22 cellular contexts compared by ENCODE assay signal in genomic region chr6:397604-398003, GRCh38. TPM values are rescaled to one million over a fixed set of nuclear protein-coding genes. Genes with fewer than 3 reads are reported as not detected.
A peak's percentile ranks its signal among the peaks of the same experiment; 100 is the strongest.
DNase-seq lines count a peak whose midpoint lies in the region; ATAC-seq, FAIRE-seq and TF ChIP-seq lines count a peak whose summit lies in the region.
"Had no signal": no experiment of that assay in that cellular context is flagged by ENCODE, and none has a peak within 500 bp of the region (broad histone marks: within the 10 kb centered on the region; RNA-seq: fewer than 3 reads in every experiment).

No MANE protein-coding gene starts in this region.

- peaks cover 8 to 10% of the 10 kb centered on the region in 2 donors for H3K4me1 ChIP-seq in naive thymus-derived CD4-positive, alpha-beta T cell (ENCODE audit: control insufficient read depth in 2 of 2, insufficient read depth in 2 of 2, low read length in 2 of 2)
- H3K4me1 ChIP-seq: foreskin keratinocyte, HAP-1 had no signal

- DNase-seq in activated CD8-positive, alpha-beta memory T cell treated with anti-CD3 and anti-CD28 coated beads for 24 hours: peak; percentile 59
- DNase-seq in activated CD8-positive, alpha-beta memory T cell treated with anti-CD3 and anti-CD28 coated beads, Interleukin-2, amount 50 U/mL, for 4 hours: no peak
- no peak for DNase-seq in GM12891 (ENCODE audit: insufficient read length, low spot score)
- no peak for DNase-seq in activated CD8-positive, alpha-beta T cell treated with anti-CD3 and anti-CD28 coated beads for 36 hours
- DNase-seq in naive thymus-derived CD4-positive, alpha-beta T cell: no peak
- no peak for DNase-seq in midbrain (lab: John Stamatoyannopoulos, UW)
- DNase-seq: caudate nucleus, DMS53, dorsolateral prefrontal cortex, foreskin keratinocyte, IMR-90, NCI-H2029 treated with DMSO at 0.1 percent for 48 hours, NCI-H510A, SW 1271, thyroid gland had no signal

- H3K27me3 Mint-ChIP-seq in activated CD8-positive, alpha-beta T cell treated with anti-CD3 and anti-CD28 coated beads for 36 hours: peaks cover 1% of the 10 kb centered on the region
- peaks cover 0 to 6% (median 3%) of the 10 kb centered on the region in 5 donors for H3K27me3 Mint-ChIP-seq in naive thymus-derived CD4-positive, alpha-beta T cell

- no peak for ATAC-seq in activated CD8-positive, alpha-beta T cell treated with anti-CD3 and anti-CD28 coated beads for 36 hours
- ATAC-seq in naive thymus-derived CD4-positive, alpha-beta T cell: no peak
- ATAC-seq in HG03439 (IDR thresholded peaks at IDR 0.05; ENCODE audit: unreplicated experiment) (no peak), HG03469 (IDR thresholded peaks at IDR 0.05; ENCODE audit: unreplicated experiment) (no peak)
- ATAC-seq: foreskin keratinocyte had no signal

- H3K27ac Mint-ChIP-seq in activated CD8-positive, alpha-beta T cell treated with anti-CD3 and anti-CD28 coated beads for 36 hours: peak overlapping the region; percentile 66
- peak overlapping the region in 5 of 9 donors; percentile 5 to 75 (median 36) for H3K27ac Mint-ChIP-seq in naive thymus-derived CD4-positive, alpha-beta T cell
- H3K27ac Mint-ChIP-seq: CD14-positive monocyte had no signal

- H3K36me3 Mint-ChIP-seq in activated CD8-positive, alpha-beta T cell treated with anti-CD3 and anti-CD28 coated beads for 36 hours (ENCODE audit: low read depth): peaks cover 89% of the 10 kb centered on the region
- H3K36me3 Mint-ChIP-seq in naive thymus-derived CD4-positive, alpha-beta T cell: peaks cover 0 to 71% (median 10%) of the 10 kb centered on the region in 5 donors

- H3K36me3 ChIP-seq in naive thymus-derived CD4-positive, alpha-beta T cell (ENCODE audit: control insufficient read depth in 2 of 3, insufficient read depth in 3 of 3, low read length in 3 of 3): peaks cover 0 to 27% (median 0%) of the 10 kb centered on the region in 3 experiments
- H3K36me3 ChIP-seq: HAP-1, thyroid gland had no signal

- H3K4me3 Mint-ChIP-seq in activated CD8-positive, alpha-beta T cell treated with anti-CD3 and anti-CD28 coated beads for 36 hours: peak overlapping the region; percentile 60
- H3K4me3 Mint-ChIP-seq in naive thymus-derived CD4-positive, alpha-beta T cell: peak overlapping the region in 1 of 10 donors; percentile 63

- TF ChIP-seq POLR2A in GM12891 (IDR thresholded peaks at IDR 0.05; ENCODE audit: low read depth, low read length): no peak; the same call in none of the 2 replicates

- no peaks in the 10 kb centered on the region for H3K9me3 Mint-ChIP-seq in activated CD8-positive, alpha-beta T cell treated with anti-CD3 and anti-CD28 coated beads for 36 hours
- no peaks in the 10 kb centered on the region for H3K9me3 Mint-ChIP-seq in naive thymus-derived CD4-positive, alpha-beta T cell

- no peak overlapping the region for H3K27ac ChIP-seq in naive thymus-derived CD4-positive, alpha-beta T cell (ENCODE audit: low read depth, low read length)
- H3K27ac ChIP-seq: dorsolateral prefrontal cortex, epithelial cell of prostate, foreskin keratinocyte, thyroid gland had no signal

- intact Hi-C loops in activated CD8-positive, alpha-beta T cell treated with anti-CD3 and anti-CD28 coated beads for 36 hours (cut with micrococcal nuclease): loop anchor here (5.0 kb wide), 1 partner anchor 35 kb away; no protein-coding TSS in a partner anchor
- intact Hi-C loops in naive thymus-derived CD4-positive, alpha-beta T cell (cut with micrococcal nuclease): loop anchor here in 1 of 2 donors (2.0 kb wide), 1 partner anchor 49 kb away; no protein-coding TSS in a partner anchor

- POLR2A ChIA-PET in activated CD8-positive, alpha-beta T cell treated with anti-CD3 and anti-CD28 coated beads for 36 hours (lab: Charles Lee): interaction anchor here (0.8 to 29.9 kb wide), 18 partner anchors 9 to 213 kb away, joined by 3 to 888 read pairs (median 6); no protein-coding TSS in a partner anchor
- POLR2A ChIA-PET in naive thymus-derived CD4-positive, alpha-beta T cell (lab: Charles Lee): interaction anchor here (0.6 to 1.0 kb wide), 3 partner anchors 8 to 79 kb away, joined by 3 read pairs; no protein-coding TSS in a partner anchor

- H3K27me3 ChIP-seq in naive thymus-derived CD4-positive, alpha-beta T cell (ENCODE audit: control insufficient read depth in 2 of 2, insufficient read depth in 2 of 2, low read length in 2 of 2): no peaks in the 10 kb centered on the region

- no peaks in the 10 kb centered on the region for H3K9me3 ChIP-seq in naive thymus-derived CD4-positive, alpha-beta T cell (ENCODE audit: control insufficient read depth in 2 of 3, low read length in 3 of 3)
- H3K9me3 ChIP-seq: HAP-1, thyroid gland had no signal

- CTCF ChIA-PET in activated CD8-positive, alpha-beta T cell treated with anti-CD3 and anti-CD28 coated beads for 36 hours (lab: Charles Lee): interaction anchor here (1.0 to 3.8 kb wide), 6 partner anchors 11 to 229 kb away, joined by 3 to 20 read pairs (median 4); no protein-coding TSS in a partner anchor
- CTCF ChIA-PET in naive thymus-derived CD4-positive, alpha-beta T cell (lab: Charles Lee): no interaction called here

- no peak for FAIRE-seq in GM12891 (lab: Jason Lieb, UNC)
- FAIRE-seq: kidney had no signal

- no peak for TF ChIP-seq CTCF in activated CD8-positive, alpha-beta T cell treated with anti-CD3 and anti-CD28 coated beads for 36 hours (IDR thresholded peaks at IDR 0.05)

- no peak overlapping the region for H3K4me3 ChIP-seq in naive thymus-derived CD4-positive, alpha-beta T cell (ENCODE audit: low read length)
- H3K4me3 ChIP-seq: dorsolateral prefrontal cortex, HAP-1, thyroid gland had no signal

- peaks cover 74% of the 10 kb centered on the region for H3K4me1 Mint-ChIP-seq in activated CD8-positive, alpha-beta T cell treated with anti-CD3 and anti-CD28 coated beads for 36 hours (ENCODE audit: low read depth)
- H3K4me1 Mint-ChIP-seq in naive thymus-derived CD4-positive, alpha-beta T cell: peaks cover 16 to 82% (median 35%) of the 10 kb centered on the region in 7 donors

TF ChIP-seq in GM12891, 5 proteins besides CTCF, POLR2A, EP300 and RAD21:
- TF ChIP-seq POLR2AphosphoS5 (IDR thresholded peaks at IDR 0.05; ENCODE audit: low read depth, low read length) (peak; percentile 25; the same call in 1 of the 2 replicates), TAF1 (IDR thresholded peaks at IDR 0.05; ENCODE audit: low read depth, low read length) (no peak), SPI1 (IDR thresholded peaks at IDR 0.05; ENCODE audit: low read depth, low read length) (no peak), PAX5 (IDR thresholded peaks at IDR 0.05; ENCODE audit: insufficient read depth, low read length, severe bottlenecking) (no peak), POU2F2 (IDR thresholded peaks at IDR 0.05; ENCODE audit: low read depth, low read length) (no peak)

RNA-seq across cellular contexts. Expression of gene IRF4, which starts 6.1 kb away (rescaled TPM):
- 240 TPM for polyA plus RNA-seq in GM12891 (2012; ENCODE audit: low read depth, missing spikeins)
- total RNA-seq in activated CD8-positive, alpha-beta T cell treated with anti-CD3 and anti-CD28 coated beads for 36 hours: 100 to 1,000 TPM; 409 to 439 TPM
- 100 to 1,000 TPM in 1 of 5 experiments, 10 to 100 TPM in 4; 11.8 to 175 (median 27.1) TPM for total RNA-seq in naive thymus-derived CD4-positive, alpha-beta T cell
- 1 to 10 TPM; 3.2 to 8.2 TPM for polyA plus RNA-seq in naive thymus-derived CD4-positive, alpha-beta T cell
- total RNA-seq: foreskin keratinocyte, IMR-90, lung microvascular endothelial cell had no signal
- polyA plus RNA-seq: foreskin keratinocyte, IMR-90 had no signal
